In genomic region chr10:21726601-21727295, GRCh38 we compare ENCODE assay signal across 17 cellular contexts.
DNase-seq lines count a peak whose midpoint lies in the region; ATAC-seq and TF ChIP-seq lines count a peak whose summit lies in the region.
"Had no signal": no experiment of that assay in that cellular context is flagged by ENCODE, and none has a peak within 500 bp of the region (broad histone marks: within the 10 kb centered on the region; RNA-seq: fewer than 3 reads in every experiment).

No MANE protein-coding gene starts in this region.

- H3K9me3 ChIP-seq in cardiac muscle cell (ENCODE audit: low read depth) (no peaks in the 10 kb centered on the region), hepatocyte (ENCODE audit: low read depth) (no peaks in the 10 kb centered on the region), testis (no peaks in the 10 kb centered on the region), upper lobe of left lung (no peaks in the 10 kb centered on the region)
- H3K9me3 ChIP-seq: breast epithelium, upper lobe of right lung had no signal

- H3K27ac Mint-ChIP-seq in WTC11: peak overlapping the region; percentile 48
- peak overlapping the region; percentile 76 for H3K27ac Mint-ChIP-seq in type B pancreatic cell
- H3K27ac Mint-ChIP-seq in activated CD4-positive, alpha-beta T cell treated with anti-CD3 and anti-CD28 coated beads for 36 hours: no peak overlapping the region
- H3K27ac Mint-ChIP-seq: activated naive CD4-positive, alpha-beta T cell treated with anti-CD3 and anti-CD28 coated beads, Interleukin-2, amount 50 U/mL, for 24 hours had no signal

- CTCF ChIA-PET in WTC11 (lab: Charles Lee): no interaction called here
- CTCF ChIA-PET in activated CD4-positive, alpha-beta T cell treated with anti-CD3 and anti-CD28 coated beads for 36 hours (lab: Charles Lee): interaction anchor here (0.6 kb wide), 1 partner anchor 12 kb away, joined by 5 read pairs; no protein-coding TSS in a partner anchor

- no peak for TF ChIP-seq POLR2A in testis (IDR thresholded peaks at IDR 0.05)
- no peak for TF ChIP-seq POLR2A in upper lobe of left lung (IDR thresholded peaks at IDR 0.05)

- H3K4me3 Mint-ChIP-seq in WTC11 (no peak overlapping the region), type B pancreatic cell (peak overlapping the region; percentile 55)
- H3K4me3 Mint-ChIP-seq in activated CD4-positive, alpha-beta T cell treated with anti-CD3 and anti-CD28 coated beads for 36 hours: no peak overlapping the region
- H3K4me3 Mint-ChIP-seq: activated naive CD4-positive, alpha-beta T cell treated with anti-CD3 and anti-CD28 coated beads, Interleukin-2, amount 50 U/mL, for 24 hours; stimulated activated effector memory CD8-positive, alpha-beta T cell treated with anti-CD3 and anti-CD28 coated beads, Interleukin-12 subunit alpha, Interleukin-12 subunit beta, amount 100 ng/mL, for 72 hours had no signal

- TF ChIP-seq EP300 in upper lobe of left lung (IDR thresholded peaks at IDR 0.05): no peak

- no peaks in the 10 kb centered on the region for H3K9me2 ChIP-seq in hepatocyte (replicated peaks; ENCODE audit: insufficient read depth)

- peaks cover 9% of the 10 kb centered on the region for H3K79me2 ChIP-seq in hepatocyte

- peak overlapping the region; percentile 1 for H3K4me3 ChIP-seq in cardiac muscle cell
- no peak overlapping the region for H3K4me3 ChIP-seq in hepatocyte
- no peak overlapping the region for H3K4me3 ChIP-seq in testis
- no peak overlapping the region for H3K4me3 ChIP-seq in upper lobe of left lung
- H3K4me3 ChIP-seq: breast epithelium, upper lobe of right lung had no signal

- H3K4me1 Mint-ChIP-seq in WTC11 (peaks cover 36% of the 10 kb centered on the region), type B pancreatic cell (ENCODE audit: unreplicated experiment) (peaks cover 58% of the 10 kb centered on the region)
- H3K4me1 Mint-ChIP-seq in activated CD4-positive, alpha-beta T cell treated with anti-CD3 and anti-CD28 coated beads for 36 hours: peaks cover 26% of the 10 kb centered on the region

- no peak overlapping the region for H2AFZ ChIP-seq in hepatocyte

- H3K27me3 ChIP-seq in cardiac muscle cell (no peaks in the 10 kb centered on the region), hepatocyte (no peaks in the 10 kb centered on the region), testis (no peaks in the 10 kb centered on the region), upper lobe of left lung (no peaks in the 10 kb centered on the region)
- H3K27me3 ChIP-seq: breast epithelium, upper lobe of right lung had no signal

- H3K36me3 Mint-ChIP-seq in WTC11 (peaks cover 7% of the 10 kb centered on the region), type B pancreatic cell (peaks cover 30% of the 10 kb centered on the region)
- H3K36me3 Mint-ChIP-seq in activated CD4-positive, alpha-beta T cell treated with anti-CD3 and anti-CD28 coated beads for 36 hours (ENCODE audit: low read depth): peaks cover 28% of the 10 kb centered on the region

- peaks cover 11% of the 10 kb centered on the region for H4K20me1 ChIP-seq in hepatocyte (ENCODE audit: insufficient read depth, poor library complexity, severe bottlenecking)

- POLR2A ChIA-PET in WTC11 (lab: Charles Lee): no interaction called here
- POLR2A ChIA-PET in activated CD4-positive, alpha-beta T cell treated with anti-CD3 and anti-CD28 coated beads for 36 hours (lab: Charles Lee): interaction anchor here (0.6 kb wide), 1 partner anchor 13 kb away, joined by 5 read pairs; no protein-coding TSS in a partner anchor

- WGBS in hepatocyte (ENCODE audit: low lambda C conversion rate, missing lambda C conversion rate): 42% methylated on average over 3 of the region's 3 CpGs
- 66 to 74% methylated on average over 3 of the region's 3 CpGs for WGBS in testis, 2 donors
- 77 to 89% methylated on average over 3 of the region's 3 CpGs for WGBS in upper lobe of left lung, 2 donors

- H3K27me3 Mint-ChIP-seq in WTC11 (ENCODE audit: low read depth): no peaks in the 10 kb centered on the region
- no peaks in the 10 kb centered on the region for H3K27me3 Mint-ChIP-seq in type B pancreatic cell
- no peaks in the 10 kb centered on the region for H3K27me3 Mint-ChIP-seq in activated CD4-positive, alpha-beta T cell treated with anti-CD3 and anti-CD28 coated beads for 36 hours
- H3K27me3 Mint-ChIP-seq: activated naive CD4-positive, alpha-beta T cell treated with anti-CD3 and anti-CD28 coated beads, Interleukin-2, amount 50 U/mL, for 24 hours had no signal

- ATAC-seq in left cardiac atrium: no peak
- no peak for ATAC-seq in WTC11
- no peak for ATAC-seq in activated CD4-positive, alpha-beta T cell treated with anti-CD3 and anti-CD28 coated beads for 36 hours
- ATAC-seq in upper lobe of left lung (ENCODE audit: low FRiP score in 2 of 2): no peak
- ATAC-seq: upper lobe of right lung had no signal

- DNase-seq in cardiac muscle cell (ENCODE audit: low read depth in 1 of 2, low spot score in 1 of 2): no peak
- no peak for DNase-seq in left cardiac atrium
- no peak for DNase-seq in WTC11 (ENCODE audit: low spot score)
- DNase-seq in hepatocyte (ENCODE audit: low spot score): no peak
- no peak for DNase-seq in type B pancreatic cell (ENCODE audit: extremely low spot score, unreplicated experiment)
- DNase-seq in activated CD4-positive, alpha-beta T cell treated with anti-CD3 and anti-CD28 coated beads for 36 hours: no peak
- no peak for DNase-seq in testis
- DNase-seq in upper lobe of left lung: no peak
- DNase-seq: activated CD4-positive, alpha-beta T cell treated with anti-CD3 and anti-CD28 coated beads for 4 hours; DND-41; NCI-H2107; NCI-H774; small intestine; upper lobe of right lung had no signal

- H3K4me2 ChIP-seq in hepatocyte: peak overlapping the region; percentile 60

- TF ChIP-seq CTCF in cardiac muscle cell (IDR thresholded peaks at IDR 0.05; ENCODE audit: low read depth, low read length) (no peak), WTC11 (IDR thresholded peaks at IDR 0.05) (no peak), hepatocyte (IDR thresholded peaks at IDR 0.05; ENCODE audit: poor library complexity) (no peak), type B pancreatic cell (conservative IDR thresholded peaks at IDR 0.05) (no peak), testis (IDR thresholded peaks at IDR 0.05) (no peak), upper lobe of left lung (IDR thresholded peaks at IDR 0.05) (no peak)

- H3K27ac ChIP-seq in cardiac muscle cell: peak overlapping the region; percentile 87
- H3K27ac ChIP-seq in hepatocyte: no peak overlapping the region
- no peak overlapping the region for H3K27ac ChIP-seq in testis
- H3K27ac ChIP-seq in upper lobe of left lung: no peak overlapping the region
- H3K27ac ChIP-seq: breast epithelium, upper lobe of right lung had no signal

- no peaks in the 10 kb centered on the region for H3K9me3 Mint-ChIP-seq in WTC11
- H3K9me3 Mint-ChIP-seq in type B pancreatic cell: no peaks in the 10 kb centered on the region
- H3K9me3 Mint-ChIP-seq in activated CD4-positive, alpha-beta T cell treated with anti-CD3 and anti-CD28 coated beads for 36 hours (ENCODE audit: low read depth): no peaks in the 10 kb centered on the region
- H3K9me3 Mint-ChIP-seq: activated naive CD4-positive, alpha-beta T cell treated with anti-CD3 and anti-CD28 coated beads, Interleukin-2, amount 50 U/mL, for 24 hours; stimulated activated effector memory CD8-positive, alpha-beta T cell treated with anti-CD3 and anti-CD28 coated beads, Interleukin-12 subunit alpha, Interleukin-12 subunit beta, amount 100 ng/mL, for 72 hours had no signal

- intact Hi-C loops in left cardiac atrium (cut with DNase I): no loop called here
- intact Hi-C loops in activated CD4-positive, alpha-beta T cell treated with anti-CD3 and anti-CD28 coated beads for 36 hours (cut with DNase I, micrococcal nuclease): no loop called here
- intact Hi-C loops in testis (cut with DNase I; ENCODE audit: low total_unique reads): no loop called here

- peaks cover 4% of the 10 kb centered on the region for H3K36me3 ChIP-seq in cardiac muscle cell
- no peaks in the 10 kb centered on the region for H3K36me3 ChIP-seq in hepatocyte (replicated peaks; ENCODE audit: insufficient read depth, low read depth)
- no peaks in the 10 kb centered on the region for H3K36me3 ChIP-seq in testis (ENCODE audit: low read depth, missing control alignments)
- peaks cover 0 to 22% (median 3%) of the 10 kb centered on the region in 4 donors for H3K36me3 ChIP-seq in upper lobe of left lung
- H3K36me3 ChIP-seq: breast epithelium had no signal

- H3K4me1 ChIP-seq in cardiac muscle cell (ENCODE audit: low read depth): peaks cover 50% of the 10 kb centered on the region
- peaks cover 36% of the 10 kb centered on the region for H3K4me1 ChIP-seq in hepatocyte (ENCODE audit: insufficient read depth)
- peaks cover 17% of the 10 kb centered on the region for H3K4me1 ChIP-seq in testis
- H3K4me1 ChIP-seq in upper lobe of left lung: peaks cover 17 to 28% (median 23%) of the 10 kb centered on the region in 4 donors

TF ChIP-seq in WTC11, 78 proteins besides CTCF, POLR2A, EP300 and RAD21 (continues in another document):
- TF ChIP-seq ZNF416 (CRISPR knock-in tag; IDR thresholded peaks at IDR 0.05) (no peak), ZNF263 (CRISPR knock-in tag; IDR thresholded peaks at IDR 0.05; ENCODE audit: low read depth) (no peak), MXD4 (CRISPR knock-in tag; IDR thresholded peaks at IDR 0.05; ENCODE audit: borderline replicate concordance) (no peak), FOXK1 (CRISPR knock-in tag; IDR thresholded peaks at IDR 0.05) (no peak), RELA (CRISPR knock-in tag; IDR thresholded peaks at IDR 0.05; ENCODE audit: borderline replicate concordance) (no peak), EMX1 (CRISPR knock-in tag; IDR thresholded peaks at IDR 0.05) (no peak), CDX4 (CRISPR knock-in tag; IDR thresholded peaks at IDR 0.05; ENCODE audit: borderline replicate concordance) (no peak), ATF2 (CRISPR knock-in tag; IDR thresholded peaks at IDR 0.05; ENCODE audit: borderline replicate concordance, low read depth) (no peak), GTF2I (CRISPR knock-in tag; conservative IDR thresholded peaks at IDR 0.05) (no peak)
